11 cellular contexts compared by ENCODE assay signal in genomic region chr12:10668526-10668925, GRCh38. TPM values are rescaled to one million over a fixed set of nuclear protein-coding genes. Genes with fewer than 3 reads are reported as not detected.
DNase-seq lines count a peak whose midpoint lies in the region; ATAC-seq and TF ChIP-seq lines count a peak whose summit lies in the region.
"Had no signal": no experiment of that assay in that cellular context is flagged by ENCODE, and none has a peak within 500 bp of the region (broad histone marks: within the 10 kb centered on the region; RNA-seq: fewer than 3 reads in every experiment).

No MANE protein-coding gene starts in this region.

- H3K27ac ChIP-seq in mammary epithelial cell (ENCODE audit: insufficient read depth, low read depth, low read length) = no peak overlapping the region

- WGBS in mammary epithelial cell (ENCODE audit: low coverage, missing lambda C conversion rate) = 94% methylated on average over 4 of the region's 5 CpGs

- peaks cover 4% of the 10 kb centered on the region for H3K4me1 ChIP-seq in mammary epithelial cell (ENCODE audit: insufficient read depth, low read length)

- no peak for DNase-seq in MCF 10A (ENCODE audit: unreplicated experiment)
- no peak for DNase-seq in mammary epithelial cell
- DNase-seq in RPMI8226 = peak; percentile 9
- DNase-seq in left colon = no peak
- no peak for DNase-seq in Ammon's horn (ENCODE audit: low spot score)
- DNase-seq: NCI-H1105, NCI-H748 treated with DMSO at 0.1 percent for 48 hours had no signal

- H3K4me2 ChIP-seq in mammary epithelial cell (ENCODE audit: insufficient read depth, low read depth, low read length) = no peak overlapping the region

- in situ Hi-C loops in mammary epithelial cell (cut with MboI; ENCODE audit: low sequenced_read_pairs in 2 of 2) = loop anchor here in 1 of 2 donors (10.0 kb wide), 1 partner anchor 434 kb away; no protein-coding TSS in a partner anchor

- H3K9ac ChIP-seq in mammary epithelial cell (ENCODE audit: insufficient read depth, low read length) = no peak overlapping the region

- no peaks in the 10 kb centered on the region for H3K4me1 Mint-ChIP-seq in MCF 10A (ENCODE audit: insufficient read depth, unreplicated experiment)

- TF ChIP-seq CTCF in MCF 10A (IDR thresholded peaks at IDR 0.05; ENCODE audit: unreplicated experiment) (no peak), mammary epithelial cell (conservative IDR thresholded peaks at IDR 0.05 in 1 of 2, IDR thresholded peaks at IDR 0.05 in 1 of 2; ENCODE audit: extremely low read depth in 1 of 2, insufficient read depth in 1 of 2, low read depth in 1 of 2, low read length in 2 of 2) (no peak)

- H3K4me3 ChIP-seq in mammary epithelial cell (replicated peaks in 1 of 3; ENCODE audit: insufficient read depth in 1 of 3, low read depth in 2 of 3, low read length in 3 of 3) = no peak overlapping the region

- no peak overlapping the region for H2AFZ ChIP-seq in mammary epithelial cell (ENCODE audit: low read depth, low read length)

- dilution Hi-C loops in mammary epithelial cell (cut with HindIII; ENCODE audit: low sequenced_read_pairs) = no loop called here

- no peaks in the 10 kb centered on the region for H4K20me1 ChIP-seq in mammary epithelial cell (ENCODE audit: insufficient read depth, low read length)

- no TSS peak for BruUV-seq in MCF 10A (replicated peaks; lab: Mats Ljungman, UMichigan)
- no TSS peak for BruUV-seq in mammary epithelial cell (replicated peaks; lab: Mats Ljungman, UMichigan)

- no peaks in the 10 kb centered on the region for H3K27me3 ChIP-seq in mammary epithelial cell (ENCODE audit: insufficient read depth, low read length)

- POLR2A ChIA-PET in MCF 10A (lab: Yijun Ruan, JAX) = interaction anchor here (0.5 to 1.8 kb wide), 5 partner anchors 11 to 445 kb away, joined by 3 to 5 read pairs (median 3); partner anchors contain the start of gene MAGOHB

- peak overlapping the region; percentile 16 for H3K4me3 Mint-ChIP-seq in MCF 10A (ENCODE audit: unreplicated experiment)

- H3K36me3 Mint-ChIP-seq in MCF 10A (ENCODE audit: insufficient read depth, unreplicated experiment) = no peaks in the 10 kb centered on the region

- H3K9me3 Mint-ChIP-seq in MCF 10A (ENCODE audit: unreplicated experiment) = no peaks in the 10 kb centered on the region

- CTCF ChIA-PET in MCF 10A (lab: Yijun Ruan, JAX) = interaction anchor here (0.6 to 0.9 kb wide), 2 partner anchors 27 to 98 kb away, joined by 3 to 4 read pairs; no protein-coding TSS in a partner anchor
- CTCF ChIA-PET in mammary epithelial cell (lab: Charles Lee; ENCODE audit: low non-redundant PET) = no interaction called here

- no peak overlapping the region for H3K27ac Mint-ChIP-seq in MCF 10A (ENCODE audit: low read depth, unreplicated experiment)

- ATAC-seq in left colon (peak; percentile 39), HG03135 (IDR thresholded peaks at IDR 0.05; ENCODE audit: unreplicated experiment) (no peak), GM18861 (IDR thresholded peaks at IDR 0.05; ENCODE audit: unreplicated experiment) (no peak), GM19463 (IDR thresholded peaks at IDR 0.05; ENCODE audit: unreplicated experiment) (no peak)

- intact Hi-C loops in MCF 10A (cut with micrococcal nuclease) = no loop called here
- intact Hi-C loops in mammary epithelial cell (cut with micrococcal nuclease) = no loop called here
- intact Hi-C loops in left colon (cut with DNase I, micrococcal nuclease) = no loop called here

- no peaks in the 10 kb centered on the region for H3K36me3 ChIP-seq in mammary epithelial cell (ENCODE audit: insufficient read depth, low read length)

- peaks cover 57% of the 10 kb centered on the region for H3K79me2 ChIP-seq in mammary epithelial cell (ENCODE audit: insufficient read depth, low read length)

- no peaks in the 10 kb centered on the region for H3K27me3 Mint-ChIP-seq in MCF 10A (ENCODE audit: insufficient read depth, unreplicated experiment)

- no peaks in the 10 kb centered on the region for H3K9me3 ChIP-seq in mammary epithelial cell (replicated peaks; ENCODE audit: insufficient read depth, low read length)

RNA-seq across cellular contexts. Expression of gene STYK1, which starts 5.3 kb away (rescaled TPM):
- 0.14 and 0.56 TPM in 2 replicates for total RNA-seq in MCF 10A (2022)
- 1 to 10 TPM; 4.8 to 4.9 TPM for total RNA-seq in mammary epithelial cell
- 3.6 TPM for polyA plus RNA-seq in mammary epithelial cell
- polyA minus RNA-seq in mammary epithelial cell = 5.3 TPM
- total RNA-seq in left colon = 10 to 100 TPM; 36.3 to 41.9 TPM
- total RNA-seq: mesenteric fat pad had no signal

RNA-seq across cellular contexts. Expression of gene YBX3, which starts 54.6 kb away (rescaled TPM):
- total RNA-seq in MCF 10A (2022) = 545 and 577 TPM in 2 replicates
- total RNA-seq in mammary epithelial cell = 100 to 1,000 TPM; 323 to 416 TPM
- polyA plus RNA-seq in mammary epithelial cell = 369 TPM
- 461 TPM for polyA minus RNA-seq in mammary epithelial cell
- total RNA-seq in left colon = 100 to 1,000 TPM; 140 to 146 TPM

RNA-seq across cellular contexts. Expression of gene MAGOHB, which starts 55.1 kb away (rescaled TPM):
- total RNA-seq in MCF 10A (2022) (36.8 and 44.5 TPM in 2 replicates), mammary epithelial cell (10 to 100 TPM; 10.7 to 28.0 TPM), left colon (10 to 100 TPM; 10.4 to 13.4 TPM)
- polyA plus RNA-seq in mammary epithelial cell = 20.7 TPM
- polyA minus RNA-seq in mammary epithelial cell = 7.2 TPM

Comparison
In these comparisons a context has a peak if more than half of its experiments do, and no peak if none do; other contexts are left out.
1. RNA of gene STYK1, which starts 5.3 kb away (total RNA-seq): 36.3 to 41.9 TPM in left colon; 4.8 to 4.9 TPM in mammary epithelial cell and 0.14 to 0.56 TPM in MCF 10A; every median in the first group is over 4 times any median in the second.